13 cellular contexts compared by ENCODE assay signal in genomic region chr9:41082358-41082757, GRCh38. TPM values are rescaled to one million over a fixed set of nuclear protein-coding genes. Genes with fewer than 3 reads are reported as not detected.
"Had no signal": no experiment of that assay in that cellular context is flagged by ENCODE, and none has a peak within 500 bp of the region (broad histone marks: within the 10 kb centered on the region; RNA-seq: fewer than 3 reads in every experiment).

No MANE protein-coding gene starts in this region.

RNA-seq across cellular contexts. Expression of gene FOXD4L6, which starts 46.1 kb away (rescaled TPM):
- total RNA-seq: activated B cell treated with CpG ODN at 0.5 μM for 24 hours; activated CD4-positive, alpha-beta memory T cell treated with anti-CD3 and anti-CD28 coated beads for 36 hours; activated CD4-positive, alpha-beta memory T cell treated with anti-CD3 and anti-CD28 coated beads, Interleukin-2, amount 10 ng/mL, durations not matched to agents 7 days and 5 days; activated CD4-positive, alpha-beta T cell treated with anti-CD3 and anti-CD28 coated beads for 36 hours; activated CD4-positive, alpha-beta T cell treated with anti-CD3 and anti-CD28 coated beads, Interleukin-2, amount 10 ng/mL, durations not matched to agents 24 days and 14 days; activated CD4-positive, alpha-beta T cell treated with anti-CD3 and anti-CD28 coated beads, Interleukin-2, amount 10 ng/mL, durations not matched to agents 7 days and 5 days; activated CD8-positive, alpha-beta memory T cell treated with anti-CD3 and anti-CD28 coated beads for 36 hours; activated CD8-positive, alpha-beta memory T cell treated with anti-CD3 and anti-CD28 coated beads, Interleukin-2, amount 10 ng/mL, durations not matched to agents 7 days and 5 days; activated CD8-positive, alpha-beta T cell treated with anti-CD3 and anti-CD28 coated beads, Interleukin-2, amount 10 ng/mL, durations not matched to agents 7 days and 5 days; T-helper 1 cell treated with Interleukin-12 subunit alpha and Interleukin-12 subunit beta and Interleukin-4 antibody, amounts not matched to agents 30 ng/mL and 1 ng/mL, for 36 hours; T-helper 17 cell; T-helper 2 cell treated with Interferon-gamma antibody and Interleukin-4, amounts not matched to agents 100 ng/mL and 5 ng/mL, for 36 hours; WTC11 had no signal
